ENCODE assay signal across 1 cellular context in the genomic region with DNA sequence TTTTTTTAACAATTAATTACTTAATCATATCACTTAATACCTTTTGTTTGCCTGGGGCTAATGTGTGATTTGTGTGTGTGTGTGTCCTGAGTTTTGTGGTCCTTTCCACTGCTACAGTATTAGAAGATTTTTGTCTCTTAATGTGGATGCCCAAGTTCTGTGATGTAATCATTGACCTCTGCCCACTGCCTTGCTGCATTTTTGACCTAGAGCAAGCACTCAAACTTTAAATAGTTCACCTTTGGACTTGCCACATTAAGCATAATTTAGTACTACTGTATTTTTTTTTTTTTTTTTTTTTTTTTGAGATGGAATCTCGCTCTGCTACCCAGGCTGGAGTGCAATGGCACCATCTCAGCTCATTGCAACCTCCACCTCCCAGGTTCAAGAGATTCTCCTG.
TF ChIP-seq lines count a peak whose summit lies in the region.

No MANE protein-coding gene starts in this region.

TF ChIP-seq in HepG2, 621 proteins besides CTCF, POLR2A, EP300 and RAD21:
- TF ChIP-seq HNF4A (CRISPR knock-in tag; IDR thresholded peaks at IDR 0.05) (peak; percentile 23; the same call in 1 of the 2 replicates), ZNF558 (CRISPR knock-in tag; IDR thresholded peaks at IDR 0.05; ENCODE audit: borderline replicate concordance) (no peak)
